8 cellular contexts compared by ENCODE assay signal in genomic region chrX:55160685-55161552, GRCh38. TPM values are rescaled to one million over a fixed set of nuclear protein-coding genes. Genes with fewer than 3 reads are reported as not detected.
DNase-seq lines count a peak whose midpoint lies in the region; ATAC-seq and TF ChIP-seq lines count a peak whose summit lies in the region.

No MANE protein-coding gene starts in this region.

- H3K9me2 ChIP-seq in OCI-LY7 (ENCODE audit: insufficient read depth, low read length) = no peaks in the 10 kb centered on the region

- H3K4me1 Mint-ChIP-seq in IgD-negative memory B cell = peaks cover 0 to 4% (median 1%) of the 10 kb centered on the region in 3 donors

- peak overlapping the region; percentile 96 to 100 (median 96) for H3K27ac Mint-ChIP-seq in IgD-negative memory B cell

- H3K4me2 ChIP-seq in OCI-LY7 (ENCODE audit: low read length) = peak overlapping the region; percentile 87

- peak; percentile 79 for TF ChIP-seq POLR2A in erythroblast (IDR thresholded peaks at IDR 0.05; ENCODE audit: low read length)

- ATAC-seq in GM21576 (IDR thresholded peaks at IDR 0.05; ENCODE audit: unreplicated experiment) = peak; percentile 94

- BruUV-seq in OCI-LY7 (replicated peaks; lab: Mats Ljungman, UMichigan) = no TSS peak

- peak; percentile 88 for DNase-seq in DMS53 treated with DMSO at 0.1 percent for 48 hours (lab: John Stamatoyannopoulos, UW; ENCODE audit: unreplicated experiment)
- DNase-seq in OCI-LY7 (ENCODE audit: low spot score) = peak; percentile 87
- peak; percentile 81 for DNase-seq in activated T-cell treated with anti-CD3 and anti-CD28 coated beads for 48 hours (ENCODE audit: low read depth)
- peak; percentile 93 to 94 for DNase-seq in erythroblast (lab: John Stamatoyannopoulos, UW)
- peak; percentile 89 for DNase-seq in mucosa of gallbladder (ENCODE audit: low spot score)
- DNase-seq in stimulated activated CD8-positive, alpha-beta memory T cell treated with anti-CD3 and anti-CD28 coated beads, Interleukin-4, amount 100 ng/mL, for 24 hours (ENCODE audit: low read depth) = peak; percentile 77

- H3K27me3 Mint-ChIP-seq in IgD-negative memory B cell = no peaks in the 10 kb centered on the region

- peaks cover 14% of the 10 kb centered on the region for H3K4me1 ChIP-seq in OCI-LY7 (ENCODE audit: insufficient read depth, low read length, poor library complexity, severe bottlenecking)

- H3K4me3 Mint-ChIP-seq in IgD-negative memory B cell = peak overlapping the region; percentile 88 to 97 (median 94)

- intact Hi-C loops in OCI-LY7 (cut with micrococcal nuclease; ENCODE audit: unreplicated experiment) = loop anchor here (2.0 to 5.0 kb wide), 3 partner anchors 354 to 1119 kb away; partner anchors contain the start of genes MAGED2 and PHF8

- H3K79me2 ChIP-seq in OCI-LY7 (ENCODE audit: insufficient read depth, low read depth, low read length) = no peaks in the 10 kb centered on the region

- H3K9me3 Mint-ChIP-seq in IgD-negative memory B cell = peaks cover 0 to 6% (median 0%) of the 10 kb centered on the region in 3 donors

- POLR2A ChIA-PET in OCI-LY7 (lab: Charles Lee) = interaction anchor here (2.1 kb wide), 1 partner anchor 161 kb away, joined by 6 read pairs; the partner anchor contains the start of gene APEX2

- no peaks in the 10 kb centered on the region for H3K9me3 ChIP-seq in OCI-LY7 (ENCODE audit: low read length)

- H3K36me3 ChIP-seq in OCI-LY7 (ENCODE audit: insufficient read depth, low read length) = no peaks in the 10 kb centered on the region; the same call in 1 of the 2 replicates

- H4K20me1 ChIP-seq in OCI-LY7 (ENCODE audit: insufficient read depth, low read length) = no peaks in the 10 kb centered on the region

- peak overlapping the region; percentile 90 for H3K27ac ChIP-seq in OCI-LY7 (ENCODE audit: low read depth, low read length, poor library complexity, severe bottlenecking)

- CTCF ChIA-PET in OCI-LY7 (lab: Charles Lee; ENCODE audit: unreplicated experiment) = interaction anchor here (0.6 kb wide), 1 partner anchor 522 kb away, joined by 3 read pairs; no protein-coding TSS in a partner anchor

- TF ChIP-seq CTCF in OCI-LY7 (conservative IDR thresholded peaks at IDR 0.05; ENCODE audit: low read length) = peak; percentile 70

- H2AFZ ChIP-seq in OCI-LY7 (ENCODE audit: low read length) = peak overlapping the region; percentile 90

- H3K36me3 Mint-ChIP-seq in IgD-negative memory B cell = no peaks in the 10 kb centered on the region

- peak overlapping the region; percentile 73 for H3K4me3 ChIP-seq in OCI-LY7 (ENCODE audit: low read depth, low read length, poor library complexity, severe bottlenecking)

RNA-seq across cellular contexts. Expression of gene PAGE5, which starts 59.2 kb away (rescaled TPM):
- not detected for polyA plus RNA-seq in IgD-negative memory B cell
- not detected in 2 replicates for total RNA-seq in OCI-LY7 (2014; rRNA removed; shearing (Covaris generic))
- total RNA-seq in OCI-LY7 (2022) = not detected in 2 replicates
- not detected for total RNA-seq in mucosa of gallbladder

Comparison
In these comparisons a context has a peak if more than half of its experiments do, and no peak if none do; other contexts are left out.
1. Peak in every context shown above with its lines: DNase-seq, ATAC-seq, H3K4me3 ChIP-seq and H3K27ac ChIP-seq.